Comparison of ENCODE assay signal across 29 cellular contexts in the genomic region with DNA sequence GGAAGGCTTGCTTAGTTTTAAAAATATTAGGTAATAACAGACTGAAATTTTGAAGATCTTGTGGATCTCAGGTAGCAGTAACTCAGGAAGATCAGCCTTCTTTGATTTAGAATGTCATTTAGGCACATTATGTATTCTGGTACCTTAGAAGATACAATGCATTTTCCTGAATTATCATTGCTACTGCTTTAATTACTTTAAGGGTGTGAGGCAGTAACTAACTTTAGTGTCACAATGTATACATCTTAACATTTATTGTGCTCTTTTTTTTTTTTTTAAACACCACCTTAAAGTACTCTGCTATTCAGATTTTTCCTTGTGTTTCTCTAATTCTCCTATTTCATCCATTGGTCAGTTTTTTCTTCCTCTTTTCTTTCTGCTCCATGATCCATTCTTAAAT. TPM values are rescaled to one million over a fixed set of nuclear protein-coding genes. Genes with fewer than 3 reads are reported as not detected.
"Had no signal": no experiment of that assay in that cellular context is flagged by ENCODE, and none has a peak within 500 bp of the region (broad histone marks: within the 10 kb centered on the region; RNA-seq: fewer than 3 reads in every experiment).

No MANE protein-coding gene starts in this region.

- H3K27me3 ChIP-seq: adrenal gland, body of pancreas, esophagus squamous epithelium, pancreas, sigmoid colon, vagina had no signal

- H3K9me3 ChIP-seq: adrenal gland, body of pancreas, esophagus squamous epithelium, pancreas, psoas muscle, sigmoid colon, thoracic aorta, vagina had no signal

- H3K27ac Mint-ChIP-seq: activated naive CD4-positive, alpha-beta T cell treated with anti-CD3 and anti-CD28 coated beads, Interleukin-2, amount 50 U/mL, for 72 hours; stimulated activated effector memory CD8-positive, alpha-beta T cell treated with anti-CD3 and anti-CD28 coated beads, Interleukin-12 subunit alpha, Interleukin-12 subunit beta, amount 100 ng/mL, for 72 hours; stimulated activated naive CD8-positive, alpha-beta T cell treated with anti-CD3 and anti-CD28 coated beads, Interleukin-15, Interleukin-2, amounts not matched to agents 100 ng/mL and 50 ng/mL, for 24 hours had no signal

- H3K27ac ChIP-seq: adrenal gland, body of pancreas, esophagus squamous epithelium, pancreas, psoas muscle, sigmoid colon, SK-N-MC, thoracic aorta, vagina, VCaP had no signal

- DNase-seq: activated CD4-positive, alpha-beta T cell treated with anti-CD3 and anti-CD28 coated beads for 48 hours; activated CD4-positive, alpha-beta T cell treated with anti-CD3 and anti-CD28 coated beads, Interleukin-2, amount 50 U/mL, for 48 hours; activated CD8-positive, alpha-beta memory T cell treated with anti-CD3 and anti-CD28 coated beads for 24 hours; activated gamma-delta T cell treated with Interleukin-2 at 50 U/mL for 16 hours; adrenal gland; aorta; body of pancreas; effector CD4-positive, alpha-beta T cell; esophagus squamous epithelium; islet precursor cell; nucleus accumbens; pancreas; psoas muscle; sigmoid colon; small intestine; stimulated activated CD4-positive, alpha-beta T cell treated with anti-CD3 and anti-CD28 coated beads, Interleukin-4, amount 100 ng/mL, for 24 hours; T-helper 9 cell; trophoblast cell had no signal

- H3K27me3 Mint-ChIP-seq: stimulated activated naive CD8-positive, alpha-beta T cell treated with anti-CD3 and anti-CD28 coated beads, Interleukin-15, Interleukin-2, amounts not matched to agents 100 ng/mL and 50 ng/mL, for 24 hours had no signal

- ATAC-seq: activated CD4-positive, CD25-positive, alpha-beta regulatory T cell treated with anti-CD3 and anti-CD28 coated beads, Interleukin-2, amount 50 U/mL, for 24 hours; activated naive CD4-positive, alpha-beta T cell treated with anti-CD3 and anti-CD28 coated beads, Interleukin-2, amount 50 U/mL, for 72 hours; body of pancreas; pancreas; psoas muscle; stimulated activated effector memory CD8-positive, alpha-beta T cell treated with anti-CD3 and anti-CD28 coated beads, Interleukin-12 subunit alpha, Interleukin-12 subunit beta, amount 100 ng/mL, for 72 hours had no signal

- H3K9me3 Mint-ChIP-seq: activated naive CD4-positive, alpha-beta T cell treated with anti-CD3 and anti-CD28 coated beads, Interleukin-2, amount 50 U/mL, for 72 hours; stimulated activated effector memory CD8-positive, alpha-beta T cell treated with anti-CD3 and anti-CD28 coated beads, Interleukin-12 subunit alpha, Interleukin-12 subunit beta, amount 100 ng/mL, for 72 hours; stimulated activated naive CD8-positive, alpha-beta T cell treated with anti-CD3 and anti-CD28 coated beads, Interleukin-15, Interleukin-2, amounts not matched to agents 100 ng/mL and 50 ng/mL, for 24 hours had no signal

- H3K36me3 Mint-ChIP-seq: stimulated activated effector memory CD8-positive, alpha-beta T cell treated with anti-CD3 and anti-CD28 coated beads, Interleukin-12 subunit alpha, Interleukin-12 subunit beta, amount 100 ng/mL, for 72 hours had no signal

- H3K4me3 Mint-ChIP-seq: stimulated activated effector memory CD8-positive, alpha-beta T cell treated with anti-CD3 and anti-CD28 coated beads, Interleukin-12 subunit alpha, Interleukin-12 subunit beta, amount 100 ng/mL, for 72 hours; stimulated activated naive CD8-positive, alpha-beta T cell treated with anti-CD3 and anti-CD28 coated beads, Interleukin-15, Interleukin-2, amounts not matched to agents 100 ng/mL and 50 ng/mL, for 24 hours had no signal

RNA-seq across cellular contexts. Expression of gene SLC26A8, which starts 16.5 kb away (rescaled TPM):
- total RNA-seq: body of pancreas; lower leg skin; myocyte; sigmoid colon; T-helper 1 cell treated with Interleukin-12 subunit alpha and Interleukin-12 subunit beta and Interleukin-4 antibody, amounts not matched to agents 30 ng/mL and 1 ng/mL, for 36 hours; vagina had no signal
